13 cellular contexts compared by ENCODE assay signal in genomic region chr2:1656326-1656960, GRCh38.
A peak's percentile ranks its signal among the peaks of the same experiment; 100 is the strongest.
DNase-seq lines count a peak whose midpoint lies in the region; ATAC-seq and TF ChIP-seq lines count a peak whose summit lies in the region.
"Had no signal": no experiment of that assay in that cellular context is flagged by ENCODE, and none has a peak within 500 bp of the region (broad histone marks: within the 10 kb centered on the region; RNA-seq: fewer than 3 reads in every experiment).

No MANE protein-coding gene starts in this region.

- TF ChIP-seq CTCF in PC-3 (conservative IDR thresholded peaks at IDR 0.05; ENCODE audit: low read depth, low read length) (peak; percentile 28; the same call in 1 of the 2 replicates), foreskin keratinocyte (conservative IDR thresholded peaks at IDR 0.05) (peak; percentile 32)

- H3K9ac ChIP-seq in PC-3 (ENCODE audit: low read length) (no peak overlapping the region), stomach smooth muscle (ENCODE audit: low read length in 2 of 2) (peak overlapping the region in 1 of 2 donors; percentile 16)

- H3K9me3 ChIP-seq in PC-3 (ENCODE audit: low read length) (no peaks in the 10 kb centered on the region), stomach smooth muscle (ENCODE audit: control insufficient read depth in 2 of 2, low read length in 2 of 2) (no peaks in the 10 kb centered on the region)

- no peak overlapping the region for H3K4me3 Mint-ChIP-seq in activated CD4-positive, alpha-beta T cell treated with anti-CD3 and anti-CD28 coated beads, Interleukin-2, amount 10 ng/mL, durations not matched to agents 24 days and 14 days
- H3K4me3 Mint-ChIP-seq: activated CD4-positive, alpha-beta memory T cell treated with anti-CD3 and anti-CD28 coated beads, Interleukin-2, amount 10 ng/mL, durations not matched to agents 7 days and 5 days; stimulated activated naive CD8-positive, alpha-beta T cell treated with anti-CD3 and anti-CD28 coated beads, Interleukin-15, Interleukin-2, amounts not matched to agents 100 ng/mL and 50 ng/mL, for 24 hours had no signal

- no TSS peak for BruUV-seq in PC-3 (replicated peaks; lab: Mats Ljungman, UMichigan)

- ATAC-seq in PC-3 (peak; percentile 44), foreskin keratinocyte (peak; percentile 16), GM18511 (IDR thresholded peaks at IDR 0.05; ENCODE audit: unreplicated experiment) (no peak)

- H3K79me2 ChIP-seq in PC-3 (ENCODE audit: low read length): no peaks in the 10 kb centered on the region

- H2AFZ ChIP-seq in PC-3 (ENCODE audit: low read length): no peak overlapping the region

- H3K27ac ChIP-seq in PC-3 (ENCODE audit: low read length) (no peak overlapping the region), foreskin keratinocyte (no peak overlapping the region), stomach smooth muscle (ENCODE audit: low read length) (peak overlapping the region; percentile 37)
- H3K27ac ChIP-seq: 22Rv1 had no signal

- H3K36me3 ChIP-seq in PC-3 (ENCODE audit: low read depth, low read length) (peaks cover 49% of the 10 kb centered on the region), stomach smooth muscle (ENCODE audit: control insufficient read depth in 2 of 2, insufficient read depth in 2 of 2, low read length in 2 of 2) (peaks cover 23 to 24% of the 10 kb centered on the region in 2 donors)

- H3K4me1 ChIP-seq in PC-3 (ENCODE audit: insufficient read depth, low read length) (peaks cover 28% of the 10 kb centered on the region), foreskin keratinocyte (peaks cover 13% of the 10 kb centered on the region), stomach smooth muscle (ENCODE audit: control insufficient read depth, insufficient read depth, low read length) (peaks cover 25% of the 10 kb centered on the region)

- no peaks in the 10 kb centered on the region for H4K20me1 ChIP-seq in PC-3 (ENCODE audit: low read length)

- H3F3A ChIP-seq in PC-3 (ENCODE audit: low read length, unreplicated experiment): no peaks in the 10 kb centered on the region

- H3K27me3 Mint-ChIP-seq in activated CD4-positive, alpha-beta T cell treated with anti-CD3 and anti-CD28 coated beads, Interleukin-2, amount 10 ng/mL, durations not matched to agents 24 days and 14 days: no peaks in the 10 kb centered on the region
- H3K27me3 Mint-ChIP-seq: activated CD4-positive, alpha-beta memory T cell treated with anti-CD3 and anti-CD28 coated beads, Interleukin-2, amount 10 ng/mL, durations not matched to agents 7 days and 5 days; stimulated activated naive CD8-positive, alpha-beta T cell treated with anti-CD3 and anti-CD28 coated beads, Interleukin-15, Interleukin-2, amounts not matched to agents 100 ng/mL and 50 ng/mL, for 24 hours had no signal

- H3K9me3 Mint-ChIP-seq in activated CD4-positive, alpha-beta T cell treated with anti-CD3 and anti-CD28 coated beads, Interleukin-2, amount 10 ng/mL, durations not matched to agents 24 days and 14 days: no peaks in the 10 kb centered on the region
- H3K9me3 Mint-ChIP-seq: activated CD4-positive, alpha-beta memory T cell treated with anti-CD3 and anti-CD28 coated beads, Interleukin-2, amount 10 ng/mL, durations not matched to agents 7 days and 5 days; activated T-helper 2 cell treated with anti-CD3 and anti-CD28 coated beads, Interferon-gamma antibody, Interleukin-2, Interleukin-4, amounts not matched to agents 10 μg/mL and 5 μg/mL and 100 μg/mL, durations not matched to agents 14 hours and 24 hours and 36 hours; stimulated activated naive CD8-positive, alpha-beta T cell treated with anti-CD3 and anti-CD28 coated beads, Interleukin-15, Interleukin-2, amounts not matched to agents 100 ng/mL and 50 ng/mL, for 24 hours had no signal

- peak; percentile 12 for DNase-seq in activated CD4-positive, CD25-positive, alpha-beta regulatory T cell treated with anti-CD3 and anti-CD28 coated beads, Interleukin-2, amount 50 U/mL, for 72 hours
- DNase-seq in activated CD4-positive, CD25-positive, alpha-beta regulatory T cell (lab: John Stamatoyannopoulos, UW): no peak
- peak; percentile 17 for DNase-seq in PC-3
- DNase-seq in foreskin keratinocyte: no peak
- no peak for DNase-seq in activated CD4-positive, alpha-beta T cell treated with anti-CD3 and anti-CD28 coated beads, Interleukin-2, amount 10 ng/mL, durations not matched to agents 24 days and 14 days
- DNase-seq in T-helper 9 cell: no peak
- DNase-seq: activated CD4-positive, alpha-beta memory T cell treated with anti-CD3 and anti-CD28 coated beads, Interleukin-2, amount 10 ng/mL, durations not matched to agents 7 days and 5 days; kidney had no signal

- H3K27me3 ChIP-seq in PC-3 (ENCODE audit: low read length) (no peaks in the 10 kb centered on the region), foreskin keratinocyte (no peaks in the 10 kb centered on the region), stomach smooth muscle (ENCODE audit: control insufficient read depth in 1 of 2, insufficient read depth in 2 of 2, low read length in 2 of 2) (no peaks in the 10 kb centered on the region)

- CTCF ChIA-PET in PC-3 (lab: Charles Lee): no interaction called here

- no peaks in the 10 kb centered on the region for H3K4me1 Mint-ChIP-seq in activated CD4-positive, alpha-beta T cell treated with anti-CD3 and anti-CD28 coated beads, Interleukin-2, amount 10 ng/mL, durations not matched to agents 24 days and 14 days
- H3K4me1 Mint-ChIP-seq: activated CD4-positive, alpha-beta memory T cell treated with anti-CD3 and anti-CD28 coated beads, Interleukin-2, amount 10 ng/mL, durations not matched to agents 7 days and 5 days had no signal

- intact Hi-C loops in PC-3 (cut with micrococcal nuclease): no loop called here
- intact Hi-C loops in activated CD4-positive, alpha-beta T cell treated with anti-CD3 and anti-CD28 coated beads, Interleukin-2, amount 10 ng/mL, durations not matched to agents 24 days and 14 days (cut with micrococcal nuclease): no loop called here

- H3K9me2 ChIP-seq in PC-3 (replicated peaks; ENCODE audit: low read length): no peaks in the 10 kb centered on the region

- POLR2A ChIA-PET in PC-3 (lab: Charles Lee; ENCODE audit: unreplicated experiment): no interaction called here

- H3K4me2 ChIP-seq in PC-3 (ENCODE audit: low read length): no peak overlapping the region

- H3K36me3 Mint-ChIP-seq in activated CD4-positive, alpha-beta T cell treated with anti-CD3 and anti-CD28 coated beads, Interleukin-2, amount 10 ng/mL, durations not matched to agents 24 days and 14 days (ENCODE audit: low read depth): no peaks in the 10 kb centered on the region

- H3K4me3 ChIP-seq in PC-3 (ENCODE audit: low read length) (no peak overlapping the region), stomach smooth muscle (ENCODE audit: low read length in 2 of 2) (no peak overlapping the region)

- H3K27ac Mint-ChIP-seq in activated CD4-positive, alpha-beta T cell treated with anti-CD3 and anti-CD28 coated beads, Interleukin-2, amount 10 ng/mL, durations not matched to agents 24 days and 14 days: no peak overlapping the region
- H3K27ac Mint-ChIP-seq: activated CD4-positive, alpha-beta memory T cell treated with anti-CD3 and anti-CD28 coated beads, Interleukin-2, amount 10 ng/mL, durations not matched to agents 7 days and 5 days; activated T-helper 2 cell treated with anti-CD3 and anti-CD28 coated beads, Interferon-gamma antibody, Interleukin-2, Interleukin-4, amounts not matched to agents 10 μg/mL and 5 μg/mL and 100 μg/mL, durations not matched to agents 14 hours and 24 hours and 36 hours; stimulated activated naive CD8-positive, alpha-beta T cell treated with anti-CD3 and anti-CD28 coated beads, Interleukin-15, Interleukin-2, amounts not matched to agents 100 ng/mL and 50 ng/mL, for 24 hours had no signal

Comparison
In these comparisons a context has a peak if more than half of its experiments do, and no peak if none do; other contexts are left out.
1. DNase-seq: peak in activated CD4-positive, CD25-positive, alpha-beta regulatory T cell treated with anti-CD3 and anti-CD28 coated beads, Interleukin-2, amount 50 U/mL, for 72 hours (single experiment) and PC-3 (single experiment); none in activated CD4-positive, CD25-positive, alpha-beta regulatory T cell (0 of 4), foreskin keratinocyte (0 of 2), activated CD4-positive, alpha-beta T cell treated with anti-CD3 and anti-CD28 coated beads, Interleukin-2, amount 10 ng/mL, durations not matched to agents 24 days and 14 days (single experiment) and T-helper 9 cell (single experiment).